In the genomic region with DNA sequence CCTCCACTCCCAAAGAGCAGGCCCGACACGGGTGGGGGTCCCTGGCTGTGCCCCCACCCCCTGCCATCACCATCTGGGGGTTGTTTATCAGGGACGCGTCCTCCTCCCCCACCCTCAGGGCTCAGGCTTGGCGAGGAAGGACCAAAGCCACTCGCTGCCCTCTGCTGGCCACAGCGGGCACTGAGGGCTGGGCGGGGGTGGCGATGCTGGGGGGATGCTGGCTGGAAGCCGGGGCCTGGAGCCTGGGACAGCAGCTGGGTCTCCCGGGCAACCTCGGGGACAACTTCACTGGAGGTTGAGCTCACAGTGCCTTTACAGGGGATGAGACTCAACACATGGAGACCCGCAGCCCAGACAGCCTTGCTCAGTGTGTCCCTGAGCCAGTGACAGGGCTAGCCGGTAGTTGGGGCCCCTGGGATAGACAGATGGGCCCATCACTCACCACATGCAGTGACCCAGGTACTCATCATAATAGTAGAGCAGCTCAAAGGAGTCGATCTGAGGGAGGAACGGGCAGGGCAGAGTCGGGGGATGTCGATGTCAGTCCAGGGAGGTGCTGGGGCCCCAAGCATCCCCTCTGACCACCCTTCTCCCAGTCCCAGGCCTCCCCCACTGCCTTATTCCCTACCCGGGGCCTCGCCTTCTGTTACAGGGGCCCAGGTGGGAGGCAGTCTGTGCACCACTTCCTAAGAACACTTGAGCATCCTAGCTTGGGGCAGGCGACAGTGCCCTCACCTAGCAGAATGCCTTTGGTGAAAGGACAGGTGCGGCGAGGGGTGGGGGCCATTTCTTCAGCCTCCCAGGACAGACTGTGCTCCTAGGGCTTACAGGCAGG, we compare ENCODE assay signal across 8 cellular contexts. TPM values are rescaled to one million over a fixed set of nuclear protein-coding genes. Genes with fewer than 3 reads are reported as not detected.
DNase-seq lines count a peak whose midpoint lies in the region; ATAC-seq and TF ChIP-seq lines count a peak whose summit lies in the region.

No MANE protein-coding gene starts in this region.

- H3K36me3 ChIP-seq in muscle layer of colon (ENCODE audit: insufficient read depth, low read length) (no peaks in the 10 kb centered on the region), stomach (peaks cover 0 to 24% (median 6%) of the 10 kb centered on the region in 4 donors)

- no peak overlapping the region for H3K9ac ChIP-seq in muscle layer of colon (ENCODE audit: low read length)

- H3K27ac ChIP-seq in muscle layer of colon (ENCODE audit: low read depth, low read length) (peak overlapping the region; percentile 39), stomach (peak overlapping the region in 2 of 5 donors; percentile 2 to 58)

- TF ChIP-seq POLR2A in stomach (IDR thresholded peaks at IDR 0.05), result no peak

- H3K27me3 ChIP-seq in muscle layer of colon (ENCODE audit: control insufficient read depth in 1 of 2, insufficient read depth in 2 of 2, low read length in 2 of 2), result no peaks in the 10 kb centered on the region
- H3K27me3 ChIP-seq in stomach, result no peaks in the 10 kb centered on the region

- no peak for ATAC-seq in HG02973 (IDR thresholded peaks at IDR 0.05; ENCODE audit: unreplicated experiment)
- no peak for ATAC-seq in HG03108 (IDR thresholded peaks at IDR 0.05; ENCODE audit: unreplicated experiment)

- H3K9me3 ChIP-seq in muscle layer of colon (ENCODE audit: low read length) (no peaks in the 10 kb centered on the region), stomach (no peaks in the 10 kb centered on the region)

- peaks cover 11% of the 10 kb centered on the region for H3K4me1 ChIP-seq in muscle layer of colon (ENCODE audit: insufficient read depth, low read length)
- peaks cover 13 to 33% (median 15%) of the 10 kb centered on the region in 4 donors for H3K4me1 ChIP-seq in stomach

- peak; percentile 68 for TF ChIP-seq CTCF in epithelial cell of esophagus (IDR thresholded peaks at IDR 0.05; ENCODE audit: insufficient read depth, low read depth, low read length, missing control alignments)
- peak in 5 of 7 experiments; percentile 70 to 92 (median 86) for TF ChIP-seq CTCF in stomach (IDR thresholded peaks at IDR 0.05)

- WGBS in stomach, 5 donors, result 10 to 49% (median 45%) methylated on average over 4 to 23 of the region's 23 CpGs

- DNase-seq in GDM1 (lab: John Stamatoyannopoulos, UW) (peak; percentile 13), NCI-H1694 treated with DMSO at 0.1 percent for 48 hours (lab: John Stamatoyannopoulos, UW) (peak; percentile 25), activated T-cell treated with anti-CD3 and anti-CD28 coated beads for 4 hours (peak; percentile 43), epithelial cell of esophagus (ENCODE audit: low read depth) (peak; percentile 39), stomach (peak; percentile 56)

- H3K4me3 ChIP-seq in epithelial cell of esophagus (ENCODE audit: low read length) (no peak overlapping the region), muscle layer of colon (ENCODE audit: low read depth in 1 of 2, low read length in 2 of 2) (peak overlapping the region in 1 of 2 donors; percentile 54), stomach (peak overlapping the region; percentile 24 to 31 (median 26))

- intact Hi-C loops in stomach (cut with DNase I; ENCODE audit: low total_unique reads), result loop anchor here (10.0 kb wide), 1 partner anchor 346 kb away; no protein-coding TSS in a partner anchor

- TF ChIP-seq EP300 in stomach (IDR thresholded peaks at IDR 0.05), result no peak

RNA-seq across cellular contexts. Expression of gene CALML4, which starts 5.9 kb away (rescaled TPM):
- total RNA-seq in stomach, result 10 to 100 TPM in 4 of 5 donors, 1 to 10 TPM in 1; 7.6 to 24.3 (median 14.9) TPM
- 10 to 100 TPM in 2 of 3 donors, 1 to 10 TPM in 1; 9.8 to 13.8 (median 12.1) TPM for polyA plus RNA-seq in stomach

RNA-seq across cellular contexts. Expression of gene CLN6, which starts 18.5 kb away (rescaled TPM):
- 100 to 1,000 TPM in 1 of 5 donors, 10 to 100 TPM in 3, 1 to 10 TPM in 1; 6.4 to 151 (median 25.0) TPM for total RNA-seq in stomach
- polyA plus RNA-seq in stomach, result 10 to 100 TPM in 1 of 3 donors, 1 to 10 TPM in 2; 8.7 to 17.1 (median 9.2) TPM
